8 cellular contexts compared by ENCODE assay signal in the genomic region with DNA sequence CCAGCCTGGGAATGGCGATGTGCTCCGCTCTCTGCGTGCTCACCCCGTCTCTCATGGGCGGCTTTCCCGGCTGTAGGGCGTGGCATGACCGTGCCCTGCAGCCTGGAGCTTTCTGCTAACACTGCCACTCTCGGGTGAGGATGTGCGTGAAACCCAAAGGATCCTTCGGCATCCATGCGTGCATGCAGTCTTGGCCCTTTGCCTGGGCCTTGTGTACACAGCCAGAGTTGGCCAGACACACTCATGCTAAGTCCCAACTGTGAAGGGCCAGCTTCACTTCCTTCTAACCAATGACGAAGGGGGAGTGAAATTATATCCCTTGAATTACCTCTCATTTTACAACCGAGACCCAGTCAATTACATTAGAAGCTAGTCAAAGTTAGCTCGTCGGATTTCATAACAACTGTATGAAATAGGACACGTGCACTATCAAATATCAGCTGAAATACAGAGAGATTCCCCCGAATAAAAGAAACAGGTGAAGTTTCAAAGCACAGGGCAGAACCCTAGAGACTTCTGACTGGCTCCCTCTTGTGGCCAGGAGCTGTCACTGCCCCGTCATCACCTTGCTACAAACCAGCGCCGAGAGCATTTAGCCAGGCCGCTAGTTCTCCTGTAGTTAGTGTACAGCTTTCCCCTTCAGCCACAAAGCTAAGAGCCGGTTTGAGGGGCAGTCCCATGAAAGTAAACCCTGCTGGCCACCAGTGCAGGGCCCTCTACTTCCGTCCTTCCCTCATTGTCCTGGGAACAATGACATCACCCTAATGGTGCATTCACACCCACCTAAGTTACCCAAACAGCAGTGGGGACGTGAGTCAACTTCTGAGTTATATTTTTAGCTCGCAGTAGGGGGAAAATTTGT.
DNase-seq lines count a peak whose midpoint lies in the region; ATAC-seq lines count a peak whose summit lies in the region.

No MANE protein-coding gene starts in this region.

- no peak overlapping the region for H3K14ac ChIP-seq in mesenchymal stem cell (ENCODE audit: low read length in 2 of 2)

- no peak overlapping the region for H2BK120ac ChIP-seq in mesenchymal stem cell (ENCODE audit: low read depth, low read length)

- peaks cover 0 to 27% of the 10 kb centered on the region in 2 experiments for H3K27me3 ChIP-seq in mesenchymal stem cell (ENCODE audit: control insufficient read depth in 1 of 2, insufficient read depth in 1 of 2, low read length in 2 of 2)

- no peak overlapping the region for H2BK5ac ChIP-seq in mesenchymal stem cell (ENCODE audit: low read depth, low read length, poor library complexity, severe bottlenecking)

- H3K4ac ChIP-seq in mesenchymal stem cell (ENCODE audit: low read depth in 1 of 2, low read length in 2 of 2) = no peak overlapping the region

- no peak overlapping the region for H4K91ac ChIP-seq in mesenchymal stem cell (ENCODE audit: low read length)

- no peaks in the 10 kb centered on the region for H3K79me1 ChIP-seq in mesenchymal stem cell (replicated peaks; ENCODE audit: low read length, poor library complexity, severe bottlenecking)

- no peak overlapping the region for H2AK5ac ChIP-seq in mesenchymal stem cell (ENCODE audit: low read length, severe bottlenecking)

- H2AFZ ChIP-seq in mesenchymal stem cell (ENCODE audit: low read depth, low read length) = peak overlapping the region; percentile 68

- H3K23ac ChIP-seq in mesenchymal stem cell (ENCODE audit: low read length in 2 of 2) = peak overlapping the region in 1 of 2 experiments; percentile 94

- H3K27ac ChIP-seq in mesenchymal stem cell (ENCODE audit: low read length, poor library complexity, severe bottlenecking) = no peak overlapping the region

- no peak overlapping the region for H4K8ac ChIP-seq in mesenchymal stem cell (ENCODE audit: low read length)

- H3K9me3 ChIP-seq in mesenchymal stem cell (ENCODE audit: control insufficient read depth, low read length) = no peaks in the 10 kb centered on the region

- no peak overlapping the region for H3K18ac ChIP-seq in mesenchymal stem cell (ENCODE audit: low read depth in 1 of 2, low read length in 2 of 2)

- ATAC-seq in GM19395 (IDR thresholded peaks at IDR 0.05; ENCODE audit: unreplicated experiment) (peak; percentile 93), HG03442 (IDR thresholded peaks at IDR 0.05; ENCODE audit: unreplicated experiment) (peak; percentile 85)

- peaks cover 2% of the 10 kb centered on the region for H3K4me1 ChIP-seq in mesenchymal stem cell (ENCODE audit: control insufficient read depth, insufficient read depth, low read depth, low read length)

- DNase-seq in CD1c-positive myeloid dendritic cell (ENCODE audit: extremely low spot score) (peak; percentile 81), NCI-H510A treated with DMSO at 0.1 percent for 48 hours (lab: John Stamatoyannopoulos, UW) (peak; percentile 96), ecto neural progenitor cell (ENCODE audit: low spot score) (peak; percentile 76), mesenchymal stem cell (peak; percentile 43)
- DNase-seq in activated CD4-positive, alpha-beta T cell treated with anti-CD3 and anti-CD28 coated beads, Interleukin-2, amount 50 U/mL, for 24 hours (ENCODE audit: low read depth in 1 of 2, low spot score in 1 of 2) = peak; percentile 63 to 71
- DNase-seq in stimulated activated CD8-positive, alpha-beta memory T cell treated with anti-CD3 and anti-CD28 coated beads, Interleukin-4, amount 100 ng/mL, for 1 hour (ENCODE audit: low read depth in 2 of 2, low spot score in 1 of 2) = peak; percentile 19 to 40

- no peak overlapping the region for H2BK12ac ChIP-seq in mesenchymal stem cell (ENCODE audit: low read length in 2 of 2)

- WGBS in mesenchymal stem cell = 50% methylated on average over 24 of the region's 26 CpGs

- peak overlapping the region; percentile 73 for H3K4me2 ChIP-seq in mesenchymal stem cell (ENCODE audit: low read length, poor library complexity, severe bottlenecking)

- peak overlapping the region; percentile 27 for H3K9ac ChIP-seq in mesenchymal stem cell (ENCODE audit: low read length)

- no peak overlapping the region for H2BK15ac ChIP-seq in mesenchymal stem cell (ENCODE audit: low read depth, poor library complexity, severe bottlenecking)

- H3K36me3 ChIP-seq in mesenchymal stem cell (ENCODE audit: control insufficient read depth in 1 of 2, insufficient read depth in 2 of 2, low read depth in 1 of 2, low read length in 2 of 2) = no peaks in the 10 kb centered on the region

- H3K4me3 ChIP-seq in mesenchymal stem cell (ENCODE audit: insufficient read depth in 1 of 2, low read depth in 1 of 2, low read length in 2 of 2) = peak overlapping the region in 1 of 2 experiments; percentile 46

Comparison
In these comparisons a context has a peak if more than half of its experiments do, and no peak if none do; other contexts are left out.
1. DNase-seq: peak in every context shown above with its lines; median percentile 96 in NCI-H510A treated with DMSO at 0.1 percent for 48 hours; 81 in CD1c-positive myeloid dendritic cell; 76 in ecto neural progenitor cell; 67 in activated CD4-positive, alpha-beta T cell treated with anti-CD3 and anti-CD28 coated beads, Interleukin-2, amount 50 U/mL, for 24 hours; 43 in mesenchymal stem cell; 30 in stimulated activated CD8-positive, alpha-beta memory T cell treated with anti-CD3 and anti-CD28 coated beads, Interleukin-4, amount 100 ng/mL, for 1 hour.